Comparison of ENCODE assay signal across 8 cellular contexts in the genomic region with DNA sequence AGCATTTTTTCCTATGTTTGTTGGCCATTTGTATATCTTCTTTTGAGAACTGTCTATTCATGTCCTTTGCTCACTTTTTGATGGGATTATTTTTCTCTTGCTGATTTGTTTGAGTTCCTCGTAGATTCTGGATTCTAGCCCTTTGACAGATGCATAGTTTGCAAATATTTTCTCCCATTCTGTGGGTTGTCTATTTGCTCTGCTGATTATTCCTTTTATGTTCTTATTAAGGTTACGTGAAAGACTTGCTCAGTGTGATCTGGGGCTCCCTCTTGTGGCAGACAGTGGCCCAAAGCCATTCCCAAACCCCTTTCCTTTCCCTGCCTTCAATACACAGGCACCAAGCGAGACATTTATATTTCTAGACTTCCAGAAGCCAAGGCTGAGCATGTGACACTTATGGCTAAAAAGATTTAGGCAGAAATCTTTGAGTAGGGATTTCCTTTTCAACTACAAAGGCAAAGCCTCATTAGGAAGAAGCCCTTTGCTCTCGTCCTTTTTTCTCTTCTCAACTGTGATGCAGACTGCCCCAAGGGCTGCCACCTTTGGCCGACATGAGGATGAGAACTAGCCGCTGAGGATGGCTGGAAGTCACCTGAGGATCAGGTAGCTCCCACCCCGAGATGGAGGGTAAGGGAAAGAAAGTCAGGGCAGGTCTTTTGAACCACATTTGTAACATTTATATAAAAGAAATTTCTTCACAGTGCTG. TPM values are rescaled to one million over a fixed set of nuclear protein-coding genes. Genes with fewer than 3 reads are reported as not detected.
DNase-seq lines count a peak whose midpoint lies in the region; ATAC-seq and TF ChIP-seq lines count a peak whose summit lies in the region.

No MANE protein-coding gene starts in this region.

- H3K27me3 ChIP-seq in dorsolateral prefrontal cortex (peaks cover 0 to 67% (median 13%) of the 10 kb centered on the region in 45 donors), lung (ENCODE audit: control insufficient read depth, insufficient read depth) (no peaks in the 10 kb centered on the region)

- H3K27ac ChIP-seq in dorsolateral prefrontal cortex (peak overlapping the region in 16 of 59 donors; percentile 5 to 75 (median 48)), lung (ENCODE audit: low read depth in 1 of 2, low read length in 1 of 2) (no peak overlapping the region)

- H3K27me3 Mint-ChIP-seq in activated CD4-positive, alpha-beta T cell treated with anti-CD3 and anti-CD28 coated beads, Interleukin-2, amount 10 ng/mL, durations not matched to agents 24 days and 14 days: peaks cover 18% of the 10 kb centered on the region

- WGBS in lung, 2 donors: 29 to 36% methylated on average over 7 of the region's 7 CpGs

- H3K4me3 Mint-ChIP-seq in activated CD4-positive, alpha-beta T cell treated with anti-CD3 and anti-CD28 coated beads, Interleukin-2, amount 10 ng/mL, durations not matched to agents 24 days and 14 days: no peak overlapping the region

- no peaks in the 10 kb centered on the region for H3K9me3 ChIP-seq in lung (ENCODE audit: control insufficient read depth in 2 of 2, insufficient read depth in 1 of 2, low read length in 1 of 2)

- ATAC-seq in lung (ENCODE audit: insufficient read depth, low FRiP score) (peak; percentile 55), HG03460 (IDR thresholded peaks at IDR 0.05; ENCODE audit: unreplicated experiment) (no peak)

- intact Hi-C loops in activated CD4-positive, alpha-beta T cell treated with anti-CD3 and anti-CD28 coated beads, Interleukin-2, amount 10 ng/mL, durations not matched to agents 24 days and 14 days (cut with micrococcal nuclease): loop anchor here (1.0 to 5.0 kb wide), 3 partner anchors 22 to 604 kb away; no protein-coding TSS in a partner anchor
- intact Hi-C loops in dorsolateral prefrontal cortex (cut with DNase I): loop anchor here in 1 of 2 donors (5.0 kb wide), 1 partner anchor 588 kb away; no protein-coding TSS in a partner anchor

- H3K4me1 ChIP-seq in lung (ENCODE audit: control insufficient read depth in 2 of 2, insufficient read depth in 2 of 2, low read length in 2 of 2): peaks cover 3% of the 10 kb centered on the region in 2 donors

- no peak overlapping the region for H3K27ac Mint-ChIP-seq in activated CD4-positive, alpha-beta T cell treated with anti-CD3 and anti-CD28 coated beads, Interleukin-2, amount 10 ng/mL, durations not matched to agents 24 days and 14 days

- DNase-seq in NOMO-1 treated with DMSO at 0.1 percent for 48 hours (lab: John Stamatoyannopoulos, UW; ENCODE audit: unreplicated experiment): peak; percentile 24
- no peak for DNase-seq in NOMO-1 treated with dmso at 0.1 percent for 144 hours (lab: John Stamatoyannopoulos, UW; ENCODE audit: unreplicated experiment)
- DNase-seq in NCI-H1694 treated with DMSO at 0.1 percent for 48 hours (lab: John Stamatoyannopoulos, UW): peak; percentile 11
- peak; percentile 87 for DNase-seq in activated CD4-positive, alpha-beta T cell treated with anti-CD3 and anti-CD28 coated beads, Interleukin-2, amount 10 ng/mL, durations not matched to agents 24 days and 14 days
- DNase-seq in dorsolateral prefrontal cortex: peak; percentile 34 to 82 (median 64)
- DNase-seq in lung (ENCODE audit: low spot score): peak; percentile 60
- DNase-seq in stimulated activated CD8-positive, alpha-beta memory T cell treated with anti-CD3 and anti-CD28 coated beads, Interleukin-4, amount 100 ng/mL, for 24 hours (ENCODE audit: low read depth): peak; percentile 40

- no peaks in the 10 kb centered on the region for H3K36me3 ChIP-seq in lung (ENCODE audit: control insufficient read depth in 2 of 2, insufficient read depth in 2 of 2, low read length in 2 of 2)

- no peaks in the 10 kb centered on the region for H3K36me3 Mint-ChIP-seq in activated CD4-positive, alpha-beta T cell treated with anti-CD3 and anti-CD28 coated beads, Interleukin-2, amount 10 ng/mL, durations not matched to agents 24 days and 14 days (ENCODE audit: low read depth)

- peaks cover 51% of the 10 kb centered on the region for H3K4me1 Mint-ChIP-seq in activated CD4-positive, alpha-beta T cell treated with anti-CD3 and anti-CD28 coated beads, Interleukin-2, amount 10 ng/mL, durations not matched to agents 24 days and 14 days

- peak overlapping the region in 8 of 59 donors; percentile 0 to 17 (median 6) for H3K4me3 ChIP-seq in dorsolateral prefrontal cortex
- no peak overlapping the region for H3K4me3 ChIP-seq in lung

- no peaks in the 10 kb centered on the region for H3K9me3 Mint-ChIP-seq in activated CD4-positive, alpha-beta T cell treated with anti-CD3 and anti-CD28 coated beads, Interleukin-2, amount 10 ng/mL, durations not matched to agents 24 days and 14 days

- TF ChIP-seq CTCF in dorsolateral prefrontal cortex (IDR thresholded peaks at IDR 0.05 in 54 of 56, conservative IDR thresholded peaks at IDR 0.05 in 2 of 56; ENCODE audit: low read depth in 1 of 56, partially characterized antibody in 56 of 56): peak; percentile 67 to 93 (median 81)
- TF ChIP-seq CTCF in lung (IDR thresholded peaks at IDR 0.05; ENCODE audit: control extremely low read depth, extremely low read depth): peak; percentile 82

RNA-seq across cellular contexts. Expression of gene ST8SIA6, which starts 23.6 kb away (rescaled TPM):
- not detected in 2 replicates for total RNA-seq in activated CD4-positive, alpha-beta T cell treated with anti-CD3 and anti-CD28 coated beads, Interleukin-2, amount 10 ng/mL, durations not matched to agents 24 days and 14 days
- total RNA-seq in dorsolateral prefrontal cortex (1 to 10 TPM in 116 of 120 experiments, under 1 TPM in 4; 0.63 to 7.4 (median 3.4) TPM), lung (10 to 100 TPM in 1 of 2 donors, 1 to 10 TPM in 1; 4.0 to 22.0 TPM)
- polyA plus RNA-seq in lung: 1 to 10 TPM in 1 of 2 donors, under 1 TPM in 1; 0.43 to 1.8 TPM
